1 cellular context compared by ENCODE assay signal in genomic region chr2:47551800-47552525, GRCh38.
TF ChIP-seq lines count a peak whose summit lies in the region.

No MANE protein-coding gene starts in this region.

TF ChIP-seq in H1, 55 proteins besides CTCF, POLR2A, EP300 and RAD21:
- no peak for TF ChIP-seq NANOG (IDR thresholded peaks at IDR 0.05; ENCODE audit: insufficient read depth, low read depth, low read length, poor library complexity, severe bottlenecking)
- TF ChIP-seq RXRA (IDR thresholded peaks at IDR 0.05; ENCODE audit: insufficient read depth, low read depth, low read length): no peak
- TF ChIP-seq SIRT6 (IDR thresholded peaks at IDR 0.05; ENCODE audit: low read length): no peak
- no peak for TF ChIP-seq MAFK (IDR thresholded peaks at IDR 0.05; ENCODE audit: low read depth, low read length)
- no peak for TF ChIP-seq HDAC2 (IDR thresholded peaks at IDR 0.05; ENCODE audit: borderline replicate concordance in 1 of 2, low read depth in 2 of 2, low read length in 2 of 2)
- TF ChIP-seq YY1 (IDR thresholded peaks at IDR 0.05; ENCODE audit: low read depth, low read length): no peak
- no peak for TF ChIP-seq SIN3A (conservative IDR thresholded peaks at IDR 0.05 in 1 of 2, IDR thresholded peaks at IDR 0.05 in 1 of 2; ENCODE audit: low read depth in 1 of 2, low read length in 2 of 2)
- no peak for TF ChIP-seq CTBP2 (IDR thresholded peaks at IDR 0.05; ENCODE audit: borderline replicate concordance, insufficient read depth, insufficient read length, low read length)
- TF ChIP-seq TAF1 (IDR thresholded peaks at IDR 0.05; ENCODE audit: low read depth, low read length): no peak
- TF ChIP-seq CBX8 (IDR thresholded peaks at IDR 0.05; ENCODE audit: borderline replicate concordance, low read depth, low read length): no peak
- no peak for TF ChIP-seq SIX5 (IDR thresholded peaks at IDR 0.05; ENCODE audit: low read depth, low read length)
- no peak for TF ChIP-seq GTF2F1 (IDR thresholded peaks at IDR 0.05; ENCODE audit: borderline replicate concordance, low read depth, low read length)
- TF ChIP-seq KDM4A (IDR thresholded peaks at IDR 0.05; ENCODE audit: low read depth, low read length, severe bottlenecking): no peak
- no peak for TF ChIP-seq GABPA (IDR thresholded peaks at IDR 0.05; ENCODE audit: borderline replicate concordance, insufficient read depth, low read length)
- TF ChIP-seq BRCA1 (IDR thresholded peaks at IDR 0.05; ENCODE audit: low read depth, low read length): no peak
